Comparison of ENCODE assay signal across 8 cellular contexts in the genomic region with DNA sequence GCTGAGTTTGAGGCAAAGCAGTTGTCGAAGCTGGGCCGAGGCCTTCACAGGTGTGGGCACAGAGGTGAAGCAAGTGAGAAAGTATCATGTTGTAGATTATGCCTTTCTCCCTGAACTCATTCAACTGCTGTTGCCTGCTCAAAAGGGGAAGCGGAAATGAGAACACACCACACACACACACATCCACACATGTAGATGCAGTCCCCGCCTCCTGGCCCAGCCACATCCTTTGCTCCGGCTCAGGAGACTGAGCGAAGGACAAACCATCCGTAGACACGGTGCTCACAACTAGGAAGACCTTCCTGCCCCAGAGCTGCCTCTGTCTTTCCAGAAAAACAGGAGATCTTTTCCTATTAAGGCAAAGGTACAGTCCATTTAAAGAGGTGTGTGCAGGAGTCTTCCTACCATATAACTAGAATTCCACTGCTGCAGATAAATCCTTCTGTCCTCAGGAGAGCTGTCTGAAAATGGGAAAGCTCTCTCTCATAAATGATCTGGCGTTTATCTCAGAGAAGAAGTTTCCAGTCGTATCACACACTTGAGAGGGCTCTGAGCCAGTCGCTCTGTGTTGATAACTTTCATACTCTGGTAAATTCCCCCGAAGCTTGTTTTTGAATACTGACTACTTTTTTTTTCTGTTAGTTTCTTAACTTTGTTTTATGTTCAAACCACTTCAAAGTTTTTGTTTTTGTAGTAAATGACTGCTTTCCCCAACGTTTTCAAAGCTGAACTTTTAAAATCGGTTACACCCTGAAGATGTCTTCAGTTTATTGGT. TPM values are rescaled to one million over a fixed set of nuclear protein-coding genes. Genes with fewer than 3 reads are reported as not detected.
DNase-seq lines count a peak whose midpoint lies in the region; ATAC-seq and TF ChIP-seq lines count a peak whose summit lies in the region.

A gene with protein sequence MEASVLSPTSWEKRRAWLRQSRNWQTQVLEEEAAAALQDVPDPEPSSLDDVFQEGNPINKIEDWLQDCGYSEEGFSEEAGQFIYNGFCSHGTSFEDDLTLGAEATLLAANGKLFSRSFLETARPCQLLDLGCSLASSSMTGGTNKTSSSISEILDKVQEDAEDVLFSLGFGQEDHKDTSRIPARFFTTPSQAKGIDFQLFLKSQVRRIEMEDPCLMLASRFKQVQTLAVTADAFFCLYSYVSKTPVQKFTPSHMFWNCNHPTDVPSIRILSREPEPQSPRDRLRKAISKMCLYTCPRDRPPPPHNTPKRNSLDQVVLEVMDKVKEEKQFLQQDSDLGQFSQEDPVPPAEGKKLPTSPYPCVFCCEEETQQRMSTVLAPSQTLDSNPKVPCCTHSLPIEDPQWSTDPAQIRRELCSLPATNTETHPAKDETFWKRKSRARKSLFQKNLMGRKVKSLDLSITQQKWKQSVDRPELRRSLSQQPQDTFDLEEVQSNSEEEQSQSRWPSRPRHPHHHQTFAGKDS (minus strand): TSS at position 161 of the 775 bp plus-strand sequence. CDS start 10,200 bp downstream, outside the sequence.

- H4K20me1 ChIP-seq in SU-DHL-6 (ENCODE audit: low read depth, low read length): no peaks in the 10 kb centered on the region

- TF ChIP-seq POLR2A in GM18526 (IDR thresholded peaks at IDR 0.05; ENCODE audit: extremely low read depth, insufficient read length) (peak; percentile 83), ovary (IDR thresholded peaks at IDR 0.05) (no peak)

- peak; percentile 94 for DNase-seq in activated naive CD4-positive, alpha-beta T cell treated with anti-CD3 and anti-CD28 coated beads for 36 hours
- DNase-seq in ovary (peak; percentile 46 to 68 (median 55)), aorta (peak in 1 of 2 donors; percentile 80), NCI-H446 (lab: John Stamatoyannopoulos, UW) (no peak), middle frontal gyrus (ENCODE audit: extremely low spot score, low spot score) (no peak)

- no peaks in the 10 kb centered on the region for H3K9me2 ChIP-seq in SU-DHL-6 (replicated peaks; ENCODE audit: insufficient read depth, low read length)

- peak within 1 kb of the TSS; percentile 58 for H3K9ac ChIP-seq in SU-DHL-6 (ENCODE audit: low read length)

- no peaks in the 10 kb centered on the region for H3K27me3 ChIP-seq in SU-DHL-6 (ENCODE audit: low read length)
- no peaks in the 10 kb centered on the region for H3K27me3 ChIP-seq in ovary
- no peaks in the 10 kb centered on the region for H3K27me3 ChIP-seq in aorta (ENCODE audit: control insufficient read depth in 1 of 2, insufficient read depth in 2 of 2, low read length in 1 of 2)

- H3K36me3 ChIP-seq in SU-DHL-6 (ENCODE audit: low read length) (no peaks in the 10 kb centered on the region), ovary (no peaks in the 10 kb centered on the region), aorta (ENCODE audit: control insufficient read depth in 1 of 2, insufficient read depth in 2 of 2, low read length in 1 of 2) (no peaks in the 10 kb centered on the region)

- no peak for TF ChIP-seq CTCF in SU-DHL-6 (IDR thresholded peaks at IDR 0.05; ENCODE audit: insufficient read depth, low read length, poor library complexity, severe bottlenecking)
- no peak for TF ChIP-seq CTCF in ovary (IDR thresholded peaks at IDR 0.05)

- H3K9me3 ChIP-seq in SU-DHL-6 (ENCODE audit: insufficient read depth, low read length) (no peaks in the 10 kb centered on the region), ovary (no peaks in the 10 kb centered on the region), aorta (ENCODE audit: control insufficient read depth, low read length) (no peaks in the 10 kb centered on the region)

- CTCF ChIA-PET in activated naive CD4-positive, alpha-beta T cell treated with anti-CD3 and anti-CD28 coated beads for 36 hours (lab: Charles Lee): interaction anchor here (0.7 to 2.7 kb wide), 8 partner anchors 8 to 87 kb away, joined by 3 to 22 read pairs (median 5); no protein-coding TSS in a partner anchor

- H3K4me1 Mint-ChIP-seq in activated naive CD4-positive, alpha-beta T cell treated with anti-CD3 and anti-CD28 coated beads for 36 hours (ENCODE audit: low read depth): peaks cover 56% of the 10 kb centered on the region

- peak within 1 kb of the TSS; percentile 75 for H3K4me3 Mint-ChIP-seq in activated naive CD4-positive, alpha-beta T cell treated with anti-CD3 and anti-CD28 coated beads for 36 hours

- H3K4me2 ChIP-seq in SU-DHL-6 (ENCODE audit: low read depth, low read length, poor library complexity, severe bottlenecking): peak within 1 kb of the TSS; percentile 84

- 21 to 27% (median 22%) methylated on average over 14 of the region's 14 CpGs for WGBS in ovary, 3 donors
- 55 to 56% methylated on average over 14 of the region's 14 CpGs for WGBS in aorta, 2 donors

- peak within 1 kb of the TSS; percentile 89 for H3K27ac Mint-ChIP-seq in activated naive CD4-positive, alpha-beta T cell treated with anti-CD3 and anti-CD28 coated beads for 36 hours

- H3K27ac ChIP-seq in SU-DHL-6 (ENCODE audit: low read depth, low read length) (peak within 1 kb of the TSS; percentile 43), ovary (peak within 1 kb of the TSS in 1 of 2 donors; percentile 74), aorta (ENCODE audit: low read depth in 1 of 2, low read length in 2 of 2) (no peak within 1 kb of the TSS)

- H3K79me2 ChIP-seq in SU-DHL-6 (ENCODE audit: insufficient read depth, low read length): no peaks in the 10 kb centered on the region

- no peaks in the 10 kb centered on the region for H3F3A ChIP-seq in SU-DHL-6 (ENCODE audit: insufficient read depth)

- peak within 1 kb of the TSS; percentile 75 for H2AFZ ChIP-seq in SU-DHL-6 (ENCODE audit: low read depth, low read length, severe bottlenecking)

- H3K4me1 ChIP-seq in ovary (ENCODE audit: insufficient read depth) (peaks cover 4% of the 10 kb centered on the region), aorta (ENCODE audit: control insufficient read depth in 1 of 2, insufficient read depth in 2 of 2, low read length in 2 of 2) (no peaks in the 10 kb centered on the region)

- TF ChIP-seq EP300 in ovary (IDR thresholded peaks at IDR 0.05): no peak

- H3K27me3 Mint-ChIP-seq in activated naive CD4-positive, alpha-beta T cell treated with anti-CD3 and anti-CD28 coated beads for 36 hours (ENCODE audit: low read depth): no peaks in the 10 kb centered on the region

- peaks cover 3% of the 10 kb centered on the region for H3K9me3 Mint-ChIP-seq in activated naive CD4-positive, alpha-beta T cell treated with anti-CD3 and anti-CD28 coated beads for 36 hours

- peak; percentile 93 for ATAC-seq in HG02973 (IDR thresholded peaks at IDR 0.05; ENCODE audit: unreplicated experiment)
- ATAC-seq in aorta (ENCODE audit: low FRiP score): peak; percentile 53

- peaks cover 23% of the 10 kb centered on the region for H3K36me3 Mint-ChIP-seq in activated naive CD4-positive, alpha-beta T cell treated with anti-CD3 and anti-CD28 coated beads for 36 hours (ENCODE audit: low read depth)

- H3K4me3 ChIP-seq in SU-DHL-6 (ENCODE audit: insufficient read depth, low read length, poor library complexity, severe bottlenecking) (peak within 1 kb of the TSS; percentile 55), ovary (no peak within 1 kb of the TSS), aorta (ENCODE audit: low read length in 2 of 2) (no peak within 1 kb of the TSS)

- intact Hi-C loops in activated naive CD4-positive, alpha-beta T cell treated with anti-CD3 and anti-CD28 coated beads for 36 hours (cut with micrococcal nuclease): loop anchor here (1.0 to 10.0 kb wide), 16 partner anchors 7 to 1660 kb away; a partner anchor contains a TSS
- intact Hi-C loops in ovary (cut with DNase I): no loop called here
- intact Hi-C loops in aorta (cut with DNase I): no loop called here

RNA-seq across cellular contexts. Expression of the gene that starts here (rescaled TPM):
- 10 to 100 TPM; 43.9 to 45.1 TPM for total RNA-seq in activated naive CD4-positive, alpha-beta T cell treated with anti-CD3 and anti-CD28 coated beads for 36 hours
- total RNA-seq in ovary (1 to 10 TPM; 1.3 to 3.5 (median 3.1) TPM), aorta (1 to 10 TPM; 1.0 to 2.1 TPM)
- polyA plus RNA-seq in ovary (1 to 10 TPM; 3.4 to 5.9 TPM), aorta (1 to 10 TPM in 1 of 2 donors, under 1 TPM in 1; 0.26 to 1.0 TPM)

Comparison
In these comparisons a context has a peak if more than half of its experiments do, and no peak if none do; other contexts are left out.
1. RNA of the gene that starts here (total RNA-seq): 43.9 to 45.1 TPM in activated naive CD4-positive, alpha-beta T cell treated with anti-CD3 and anti-CD28 coated beads for 36 hours; 1.3 to 3.5 TPM in ovary and 1.0 to 2.1 TPM in aorta; every median in the first group is over 4 times any median in the second.
2. DNase-seq: peak in activated naive CD4-positive, alpha-beta T cell treated with anti-CD3 and anti-CD28 coated beads for 36 hours (single experiment) and ovary (5 of 5); none in NCI-H446 (0 of 2) and middle frontal gyrus (single experiment).